17 cellular contexts compared by ENCODE assay signal in the genomic region with DNA sequence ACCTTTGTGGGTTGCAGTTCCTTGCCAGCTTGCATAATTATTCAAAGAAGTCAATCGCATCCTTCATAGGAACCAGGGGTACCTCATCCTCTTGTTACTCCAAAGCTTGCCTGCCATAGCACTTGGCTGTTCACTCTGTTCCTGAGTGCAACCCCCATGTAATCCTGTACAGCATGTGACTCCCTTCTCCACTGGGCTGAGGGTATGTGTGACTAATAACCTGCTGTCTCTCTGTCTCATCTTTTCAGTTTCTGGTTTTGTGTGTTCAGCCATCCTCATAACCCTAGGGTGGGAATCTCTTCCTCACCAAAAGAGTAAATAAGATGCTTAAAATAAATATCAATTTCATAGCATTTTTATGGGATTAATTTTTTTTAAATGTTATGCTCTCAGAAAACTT.
DNase-seq lines count a peak whose midpoint lies in the region; ATAC-seq and TF ChIP-seq lines count a peak whose summit lies in the region.
"Had no signal": no experiment of that assay in that cellular context is flagged by ENCODE, and none has a peak within 500 bp of the region (broad histone marks: within the 10 kb centered on the region; RNA-seq: fewer than 3 reads in every experiment).

No MANE protein-coding gene starts in this region.

- in situ Hi-C loops in brain microvascular endothelial cell (cut with HindIII; ENCODE audit: low pct_ligation_motif_present, low sequenced_read_pairs), result no loop called here

- no peak for TF ChIP-seq CTCF in brain microvascular endothelial cell (IDR thresholded peaks at IDR 0.05; ENCODE audit: low read depth, low read length, missing control alignments)

- no peaks in the 10 kb centered on the region for H3K27me3 ChIP-seq in brain microvascular endothelial cell (replicated peaks)
- H3K27me3 ChIP-seq: BLaER1 treated with 17β-estradiol and CSF1 and Interleukin-3, amounts not matched to agents 10 nM and 100 nM had no signal

- no peaks in the 10 kb centered on the region for H3K36me3 ChIP-seq in brain microvascular endothelial cell (replicated peaks)
- H3K36me3 ChIP-seq: BLaER1 treated with 17β-estradiol and CSF1 and Interleukin-3, amounts not matched to agents 10 nM and 100 nM had no signal

- no peak overlapping the region for H3K27ac ChIP-seq in brain microvascular endothelial cell
- H3K27ac ChIP-seq: BLaER1 treated with 17β-estradiol and CSF1 and Interleukin-3, amounts not matched to agents 10 nM and 100 nM had no signal

- ATAC-seq in GM19023 (IDR thresholded peaks at IDR 0.05; ENCODE audit: unreplicated experiment), result peak; percentile 50
- peak; percentile 76 for ATAC-seq in HG02885 (IDR thresholded peaks at IDR 0.05; ENCODE audit: poor library complexity, unreplicated experiment)
- no peak for ATAC-seq in HG03439 (IDR thresholded peaks at IDR 0.05; ENCODE audit: unreplicated experiment)
- no peak for ATAC-seq in GM21528 (IDR thresholded peaks at IDR 0.05; ENCODE audit: low FRiP score, unreplicated experiment)
- ATAC-seq: GM23338, K562 had no signal

- no peak overlapping the region for H3K4me3 ChIP-seq in brain microvascular endothelial cell (ENCODE audit: low read depth, low read length)
- H3K4me3 ChIP-seq: BLaER1 treated with 17β-estradiol and CSF1 and Interleukin-3, amounts not matched to agents 10 nM and 100 nM; GM23338; K562 had no signal

- DNase-seq in DMS53 (lab: John Stamatoyannopoulos, UW) (peak; percentile 61), brain microvascular endothelial cell (peak; percentile 9), SW 1271 (lab: John Stamatoyannopoulos, UW) (no peak), NCI-H2171 (lab: John Stamatoyannopoulos, UW) (no peak)
- DNase-seq: COR-L47, DMS153, NCI-H1092, NCI-H1694 treated with DMSO at 0.1 percent for 48 hours, SHP77 treated with DMSO at 0.1 percent for 48 hours, T-helper 2 cell had no signal

Comparison
In these comparisons a context has a peak if more than half of its experiments do, and no peak if none do; other contexts are left out.
1. DNase-seq: peak in DMS53 (single experiment) and brain microvascular endothelial cell (single experiment); none in SW 1271 (0 of 2) and NCI-H2171 (single experiment).
2. ATAC-seq: peak in GM19023 (single experiment) and HG02885 (single experiment); none in HG03439 (single experiment) and GM21528 (single experiment).